7 cellular contexts compared by ENCODE assay signal in genomic region chr6:20564269-20564668, GRCh38. TPM values are rescaled to one million over a fixed set of nuclear protein-coding genes. Genes with fewer than 3 reads are reported as not detected.
DNase-seq lines count a peak whose midpoint lies in the region; ATAC-seq, FAIRE-seq and TF ChIP-seq lines count a peak whose summit lies in the region.

No MANE protein-coding gene starts in this region.

- H2AFZ ChIP-seq in Loucy (ENCODE audit: low read length) (no peak overlapping the region), GM12878 (ENCODE audit: control insufficient read depth, low read depth, low read length) (no peak overlapping the region)

- H3K9me3 ChIP-seq in Loucy (ENCODE audit: insufficient read depth, low read depth, low read length): no peaks in the 10 kb centered on the region
- no peaks in the 10 kb centered on the region; the same call in 2 of the 3 replicates for H3K9me3 ChIP-seq in GM12878 (replicated peaks; ENCODE audit: control insufficient read depth, insufficient read depth, low read length)

- peaks cover 24% of the 10 kb centered on the region for H3F3A ChIP-seq in Loucy (ENCODE audit: low read depth)

- POLR2A ChIA-PET in GM12878 (lab: Charles Lee): interaction anchor here (1.1 to 1.8 kb wide), 2 partner anchors 1025 to 1031 kb away, joined by 3 to 6 read pairs; no protein-coding TSS in a partner anchor

- H3K27me3 ChIP-seq in Loucy (ENCODE audit: insufficient read depth, low read length, poor library complexity, severe bottlenecking) (no peaks in the 10 kb centered on the region), GM12878 (replicated peaks in 1 of 2; ENCODE audit: control insufficient read depth in 2 of 2, insufficient read depth in 2 of 2, low read length in 1 of 2) (no peaks in the 10 kb centered on the region)

- in situ Hi-C loops in G401 (cut with HindIII; ENCODE audit: low sequenced_read_pairs): no loop called here
- in situ Hi-C loops in GM12878 (cut with MboI): loop anchor here (5.0 to 25.0 kb wide), 3 partner anchors 873 to 1373 kb away; no protein-coding TSS in a partner anchor

- TSS peak; percentile 91 for BruUV-seq in GM12878 (replicated peaks; lab: Mats Ljungman, UMichigan)

- FAIRE-seq in GM12878 (lab: Jason Lieb, UNC): no peak

- no peak overlapping the region for H3K4me3 Mint-ChIP-seq in mesothelial cell of epicardium

- CTCF ChIA-PET in GM12878 (lab: Yijun Ruan, JAX): interaction anchor here (0.6 to 5.9 kb wide), 44 partner anchors 9 to 1906 kb away, joined by 3 to 137 read pairs (median 4); partner anchors contain the start of gene SOX4

- DNase-seq in G401 (ENCODE audit: low spot score): peak; percentile 52
- DNase-seq in GM12878 (ENCODE audit: low read depth, low spot score): no peak
- no peak for DNase-seq in mesothelial cell of epicardium (ENCODE audit: low spot score in 2 of 2, unreplicated experiment in 2 of 2)
- DNase-seq in omental fat pad (ENCODE audit: low spot score): no peak

- H3K79me2 ChIP-seq in Loucy (ENCODE audit: insufficient read depth, low read length) (peaks cover 82% of the 10 kb centered on the region), GM12878 (ENCODE audit: control insufficient read depth, insufficient read depth, low read length) (no peaks in the 10 kb centered on the region; the same call in 1 of the 2 replicates)

- peak overlapping the region; percentile 61 for H3K27ac ChIP-seq in GM12878 (ENCODE audit: control insufficient read depth, insufficient read depth)

- H3K4me2 ChIP-seq in Loucy (ENCODE audit: low read depth, low read length, poor library complexity, severe bottlenecking) (peak overlapping the region; percentile 84), GM12878 (ENCODE audit: control insufficient read depth, insufficient read depth) (peak overlapping the region; percentile 64; the same call in 1 of the 2 replicates)

- TF ChIP-seq CTCF in Loucy (conservative IDR thresholded peaks at IDR 0.05; ENCODE audit: low read length) (peak; percentile 70), GM12878 (IDR thresholded peaks at IDR 0.05 in 2 of 3, conservative IDR thresholded peaks at IDR 0.05 in 1 of 3; ENCODE audit: control insufficient read depth in 2 of 3, extremely low read depth in 1 of 3, insufficient read depth in 1 of 3, low read depth in 3 of 3, low read length in 3 of 3) (peak in 2 of 3 experiments; percentile 34 to 44; a peak in 4 of 6 replicates), mesothelial cell of epicardium (IDR thresholded peaks at IDR 0.05; ENCODE audit: unreplicated experiment) (peak; percentile 81), omental fat pad (IDR thresholded peaks at IDR 0.05) (no peak)

- H3K27me3 Mint-ChIP-seq in mesothelial cell of epicardium (ENCODE audit: low read depth): no peaks in the 10 kb centered on the region

- H3K36me3 ChIP-seq in Loucy (ENCODE audit: insufficient read depth, low read length): no peaks in the 10 kb centered on the region
- H3K36me3 ChIP-seq in GM12878 (ENCODE audit: control insufficient read depth in 2 of 2, insufficient read depth in 2 of 2, low read length in 1 of 2): peaks cover 0 to 2% of the 10 kb centered on the region in 2 experiments; a peak in 2 of 4 replicates

- H3K36me3 Mint-ChIP-seq in mesothelial cell of epicardium: peaks cover 6% of the 10 kb centered on the region

- peak overlapping the region; percentile 66 for H3K27ac Mint-ChIP-seq in mesothelial cell of epicardium

- ATAC-seq in GM12878: peak; percentile 39; the same call in 2 of the 3 replicates
- no peak for ATAC-seq in HG02571 (IDR thresholded peaks at IDR 0.05; ENCODE audit: unreplicated experiment)
- no peak for ATAC-seq in HG03097 (IDR thresholded peaks at IDR 0.05; ENCODE audit: low FRiP score, unreplicated experiment)
- no peak for ATAC-seq in omental fat pad (ENCODE audit: low FRiP score)

- peak overlapping the region; percentile 98 for H3K9ac ChIP-seq in Loucy (ENCODE audit: low read depth, low read length, poor library complexity, severe bottlenecking)
- no peak overlapping the region for H3K9ac ChIP-seq in GM12878 (ENCODE audit: control insufficient read depth, insufficient read depth, low read length)

- peak; percentile 36; the same call in 1 of the 2 replicates for TF ChIP-seq RAD21 in GM12878 (IDR thresholded peaks at IDR 0.05; ENCODE audit: insufficient read depth, low read depth, low read length)

- H3K4me3 ChIP-seq in Loucy (ENCODE audit: low read length, poor library complexity, severe bottlenecking): peak overlapping the region; percentile 83
- no peak overlapping the region for H3K4me3 ChIP-seq in GM12878

- no peak for TF ChIP-seq POLR2A in GM12878 (IDR thresholded peaks at IDR 0.05; ENCODE audit: low read depth, low read length)

- H3K9me2 ChIP-seq in Loucy (replicated peaks; ENCODE audit: low read depth, low read length): no peaks in the 10 kb centered on the region

- H4K20me1 ChIP-seq in Loucy (ENCODE audit: insufficient read depth, low read length, poor library complexity, severe bottlenecking) (peaks cover 13% of the 10 kb centered on the region), GM12878 (ENCODE audit: control insufficient read depth, insufficient read depth) (no peaks in the 10 kb centered on the region)

- H3K4me1 ChIP-seq in Loucy (ENCODE audit: insufficient read depth, low read length, poor library complexity, severe bottlenecking) (peaks cover 73% of the 10 kb centered on the region), GM12878 (ENCODE audit: control insufficient read depth, insufficient read depth, low read length) (peaks cover 5% of the 10 kb centered on the region)

- H3K9me3 Mint-ChIP-seq in mesothelial cell of epicardium: peaks cover 4% of the 10 kb centered on the region

- SMC1A ChIA-PET in GM12878 (lab: Charles Lee; ENCODE audit: uncharacterized antibody, unreplicated experiment): interaction anchor here (0.6 to 5.6 kb wide), 40 partner anchors 9 to 1495 kb away, joined by 3 to 62 read pairs (median 4); partner anchors contain the start of gene SOX4

- H3K4me1 Mint-ChIP-seq in mesothelial cell of epicardium: peaks cover 37% of the 10 kb centered on the region

- intact Hi-C loops in GM12878 (cut with micrococcal nuclease; ENCODE audit: unreplicated experiment): loop anchor here (1.0 to 10.0 kb wide), 6 partner anchors 141 to 1371 kb away; no protein-coding TSS in a partner anchor

- no peak for TF ChIP-seq EP300 in GM12878 (IDR thresholded peaks at IDR 0.05; ENCODE audit: borderline replicate concordance in 1 of 2, control insufficient read depth in 1 of 2, low read depth in 2 of 2, low read length in 2 of 2)

- RAD21 ChIA-PET in GM12878 (lab: Charles Lee; ENCODE audit: unreplicated experiment): interaction anchor here (0.7 to 4.2 kb wide), 34 partner anchors 9 to 1461 kb away, joined by 3 to 83 read pairs (median 4); partner anchors contain the start of gene SOX4

TF ChIP-seq in GM12878, 131 proteins besides CTCF, POLR2A, EP300 and RAD21 (continues in another document):
- no peak for TF ChIP-seq SP1 (IDR thresholded peaks at IDR 0.05; ENCODE audit: low read depth, low read length)
- peak; percentile 37; the same call in 1 of the 2 replicates for TF ChIP-seq SMC3 (IDR thresholded peaks at IDR 0.05; ENCODE audit: borderline replicate concordance, low read length)
- TF ChIP-seq NR2C1 (IDR thresholded peaks at IDR 0.05): no peak
- no peak for TF ChIP-seq SMAD5 (IDR thresholded peaks at IDR 0.05; ENCODE audit: low read depth)
- TF ChIP-seq E4F1 (IDR thresholded peaks at IDR 0.05; ENCODE audit: borderline replicate concordance, partially characterized antibody): no peak
- TF ChIP-seq ZNF384 (IDR thresholded peaks at IDR 0.05; ENCODE audit: borderline replicate concordance, low read depth, low read length): peak; percentile 38; the same call in 1 of the 2 replicates
- no peak for TF ChIP-seq KLF5 (IDR thresholded peaks at IDR 0.05; ENCODE audit: partially characterized antibody)
- peak; percentile 13; the same call in 1 of the 2 replicates for TF ChIP-seq NFIC (IDR thresholded peaks at IDR 0.05; ENCODE audit: low read depth, low read length)
- TF ChIP-seq CEBPB (IDR thresholded peaks at IDR 0.05; ENCODE audit: borderline replicate concordance in 1 of 2, low read depth in 2 of 2, low read length in 2 of 2): no peak

RNA-seq across cellular contexts. Expression of gene CDKAL1, which starts 30.0 kb away (rescaled TPM):
- 25.7 and 25.8 TPM in 2 replicates for total RNA-seq in G401 (2014; rRNA removed; shearing (Covaris generic))
- total RNA-seq in GM12878 (2013; cell fraction: nucleolus; rRNA removed): 80.1 and 86.1 TPM in 2 replicates
- total RNA-seq in GM12878 (2014; rRNA removed) (22.1 and 25.5 TPM in 2 replicates), GM12878 (2014; rRNA removed; fragmentation: Illumina TruSeq; extraction: Trizol) (26.7 and 26.9 TPM in 2 replicates), GM12878 (2021) (16.8 and 18.5 TPM in 2 replicates), mesothelial cell of epicardium (21.2 to 22.6 TPM (median 22.0 TPM) in 3 replicates), omental fat pad (10 to 100 TPM; 11.8 to 21.4 (median 13.8) TPM)
- 7.5 TPM for polyA plus RNA-seq in GM12878 (2011; ENCODE audit: low read depth)
- polyA plus RNA-seq in GM12878 (2011; rRNA removed) (16.1 and 16.7 TPM in 2 replicates), GM12878 (2014; fragmentation: Illumina TruSeq; extraction: Trizol) (15.5 and 18.2 TPM in 2 replicates), GM12878 (2014; fragmentation: Nextera tagmentation; extraction: Ambion mirVana) (10 to 100 TPM; 10.7 to 10.9 TPM), GM12878 (2014; rRNA removed) (10.9 and 11.4 TPM in 2 replicates), GM12878 (2016; fragmentation: Nextera tagmentation; extraction: Ambion mirVana) (10 to 100 TPM; 21.4 to 24.0 TPM)
- polyA plus RNA-seq in GM12878 (2011; cell fraction: cytosol; rRNA removed): 7.7 and 8.5 TPM in 2 replicates
- 7.7 and 8.9 TPM in 2 replicates for polyA plus RNA-seq in GM12878 (2011; cell fraction: nucleus; rRNA removed)
- polyA plus RNA-seq in GM12878 (2012): 9.3 and 9.4 TPM in 2 replicates
- polyA minus RNA-seq in GM12878 (2011; rRNA and poly(A)+ RNA removed): 15.7 and 19.9 TPM in 2 replicates
- polyA minus RNA-seq in GM12878 (2011; cell fraction: cytosol; rRNA and poly(A)+ RNA removed): 8.4 and 13.2 TPM in 2 replicates
- 18.5 and 28.2 TPM in 2 replicates for polyA minus RNA-seq in GM12878 (2011; cell fraction: nucleus; rRNA and poly(A)+ RNA removed)

Comparison
In these comparisons a context has a peak if more than half of its experiments do, and no peak if none do; other contexts are left out.
1. CTCF ChIP-seq: peak in Loucy (single experiment), GM12878 (2 of 3) and mesothelial cell of epicardium (single experiment); none in omental fat pad (0 of 3).